Comparison of ENCODE assay signal across 1 cellular context in genomic region chr1:229990326-229990725, GRCh38.
TF ChIP-seq lines count a peak whose summit lies in the region.

No MANE protein-coding gene starts in this region.

TF ChIP-seq in HepG2, 621 proteins besides CTCF, POLR2A, EP300 and RAD21 (continued from another document):
- TF ChIP-seq ZNF770 (CRISPR knock-in tag; IDR thresholded peaks at IDR 0.05) (peak; percentile 68; the same call in 1 of the 2 replicates), ZNF569 (CRISPR knock-in tag; IDR thresholded peaks at IDR 0.05; ENCODE audit: borderline replicate concordance) (no peak), ZNF318 (CRISPR knock-in tag; IDR thresholded peaks at IDR 0.05) (no peak), ZSCAN20 (CRISPR knock-in tag; IDR thresholded peaks at IDR 0.05; ENCODE audit: borderline replicate concordance) (no peak), BCLAF1 (IDR thresholded peaks at IDR 0.05) (no peak), RXRB (CRISPR knock-in tag; IDR thresholded peaks at IDR 0.05; ENCODE audit: borderline replicate concordance) (0 out of 2 replicates have a peak, but pooled peaks have one; percentile 19), FOXP4 (CRISPR knock-in tag; IDR thresholded peaks at IDR 0.05) (peak; percentile 33; the same call in 1 of the 2 replicates), MXD4 (CRISPR knock-in tag; IDR thresholded peaks at IDR 0.05) (no peak), ZNF687 (CRISPR knock-in tag; IDR thresholded peaks at IDR 0.05) (no peak), HIC2 (CRISPR knock-in tag; IDR thresholded peaks at IDR 0.05; ENCODE audit: low read depth) (no peak), PLRG1 (conservative IDR thresholded peaks at IDR 0.05) (no peak), NR2F6 (IDR thresholded peaks at IDR 0.05) (peak; percentile 43; the same call in 1 of the 2 replicates), NR2F6 (CRISPR knock-in tag; IDR thresholded peaks at IDR 0.05) (peak; percentile 67), ZFP41 (CRISPR knock-in tag; IDR thresholded peaks at IDR 0.05; ENCODE audit: borderline replicate concordance) (no peak), ZNF207 (IDR thresholded peaks at IDR 0.05; ENCODE audit: borderline replicate concordance) (no peak), ZNF296 (CRISPR knock-in tag; conservative IDR thresholded peaks at IDR 0.05) (no peak), HNRNPK (IDR thresholded peaks at IDR 0.05; ENCODE audit: low read depth, low read length, poor library complexity, severe bottlenecking) (no peak)
